8 cellular contexts compared by ENCODE assay signal in the genomic region with DNA sequence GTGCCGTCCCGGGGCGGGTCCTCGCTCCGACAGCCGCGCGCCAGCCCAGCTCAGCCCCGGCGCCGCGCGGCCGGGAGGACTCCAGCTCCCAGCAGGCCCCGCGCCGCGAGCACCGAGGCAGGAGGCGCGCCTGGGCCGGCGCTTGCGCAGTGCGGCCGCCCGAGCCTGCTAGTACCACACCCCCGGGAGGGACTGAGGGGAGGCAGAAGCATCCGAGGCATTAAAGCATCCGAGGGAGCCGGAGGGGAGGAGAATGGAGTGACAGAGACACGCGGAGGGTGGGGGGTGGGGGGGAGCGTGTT. TPM values are rescaled to one million over a fixed set of nuclear protein-coding genes. Genes with fewer than 3 reads are reported as not detected.
DNase-seq lines count a peak whose midpoint lies in the region; ATAC-seq and TF ChIP-seq lines count a peak whose summit lies in the region.

GRK5 (plus strand) TSS at position 205 of the 302 bp plus-strand sequence. CDS start 347 bp downstream, outside the sequence.

- no peaks in the 10 kb centered on the region for H3K36me3 ChIP-seq in DOHH2 (ENCODE audit: control insufficient read depth, low read length)

- H3K27ac ChIP-seq in DOHH2 (ENCODE audit: low read depth, low read length), result peak within 1 kb of the TSS; percentile 52

- peaks cover 33% of the 10 kb centered on the region for H3K4me1 ChIP-seq in DOHH2 (ENCODE audit: control insufficient read depth, low read length)

- no peaks in the 10 kb centered on the region for H3K9me3 ChIP-seq in DOHH2 (ENCODE audit: control insufficient read depth, insufficient read depth, low read length)

- no peaks in the 10 kb centered on the region for H3K9me2 ChIP-seq in DOHH2 (replicated peaks; ENCODE audit: control insufficient read depth, low read length)

- H3F3A ChIP-seq in DOHH2 (ENCODE audit: control insufficient read depth, insufficient read depth), result peaks cover 13% of the 10 kb centered on the region

- peak within 1 kb of the TSS; percentile 94 for H3K27ac Mint-ChIP-seq in natural killer cell

- TF ChIP-seq CTCF in DOHH2 (IDR thresholded peaks at IDR 0.05; ENCODE audit: low read depth, low read length, poor library complexity, severe bottlenecking) (no peak), LNCaP clone FGC (IDR thresholded peaks at IDR 0.05; ENCODE audit: control insufficient read depth, extremely low read depth, insufficient read depth) (no peak), natural killer cell (IDR thresholded peaks at IDR 0.05) (no peak)

- H3K4me3 Mint-ChIP-seq in natural killer cell, result peak within 1 kb of the TSS; percentile 95

- peak within 1 kb of the TSS; percentile 91 for H3K4me2 ChIP-seq in DOHH2 (ENCODE audit: low read length)

- no peaks in the 10 kb centered on the region; the same call in 1 of the 2 replicates for H3K79me2 ChIP-seq in DOHH2 (ENCODE audit: control insufficient read depth, low read length)

- peak within 1 kb of the TSS; percentile 93 for H3K4me3 ChIP-seq in DOHH2 (ENCODE audit: low read length)
- H3K4me3 ChIP-seq in LNCaP clone FGC (ENCODE audit: low read depth, low read length), result peak within 1 kb of the TSS; percentile 58

- H3K36me3 Mint-ChIP-seq in natural killer cell, result no peaks in the 10 kb centered on the region

- intact Hi-C loops in natural killer cell (cut with micrococcal nuclease), result loop anchor here (2.0 kb wide), 2 partner anchors 29 to 99 kb away; partner anchors contain the start of gene PRDX3

- H3K4me1 Mint-ChIP-seq in natural killer cell, result peaks cover 45 to 47% of the 10 kb centered on the region in 2 donors

- TF ChIP-seq POLR2A in Raji (IDR thresholded peaks at IDR 0.05; ENCODE audit: insufficient read depth, low read depth, low read length), result peak; percentile 63

- no peaks in the 10 kb centered on the region for H3K9me3 Mint-ChIP-seq in natural killer cell

- ATAC-seq in natural killer cell, result peak; percentile 79 to 92 (median 84)

- peaks cover 9% of the 10 kb centered on the region; the same call in 1 of the 2 replicates for H3K27me3 ChIP-seq in DOHH2 (ENCODE audit: control insufficient read depth, low read length)

- DNase-seq in GOT3 (lab: John Stamatoyannopoulos, UW), result peak; percentile 89
- DNase-seq in LNCaP clone FGC (ENCODE audit: low read depth), result peak; percentile 63
- DNase-seq in activated T-helper 9 cell treated with anti-CD3 and anti-CD28 coated beads, Interleukin-2, amount 50 U/mL, for 16 hours (ENCODE audit: low read depth), result peak; percentile 93
- DNase-seq in fibroblast of peridontal ligament (ENCODE audit: extremely low read depth), result peak; percentile 96
- peak; percentile 91 for DNase-seq in natural killer cell
- DNase-seq in stimulated activated naive CD4-positive, alpha-beta T cell treated with Interleukin-2 at 50 U/mL for 16 hours (lab: John Stamatoyannopoulos, UW), result peak; percentile 91

- peaks cover 4% of the 10 kb centered on the region; the same call in 1 of the 2 replicates for H4K20me1 ChIP-seq in DOHH2 (ENCODE audit: control insufficient read depth, insufficient read depth, low read depth, low read length)

- H3K27me3 Mint-ChIP-seq in natural killer cell (ENCODE audit: low read depth in 2 of 2), result no peaks in the 10 kb centered on the region

RNA-seq across cellular contexts. Expression of gene GRK5, which starts in this region (rescaled TPM):
- total RNA-seq in natural killer cell, result 10 to 100 TPM; 37.6 to 54.3 (median 47.9) TPM

Comparison
In these comparisons a context has a peak if more than half of its experiments do, and no peak if none do; other contexts are left out.
1. Peak in every context shown above with its lines: DNase-seq, ATAC-seq, H3K4me3 ChIP-seq and H3K27ac ChIP-seq.